Comparison of ENCODE assay signal across 16 cellular contexts in the genomic region with DNA sequence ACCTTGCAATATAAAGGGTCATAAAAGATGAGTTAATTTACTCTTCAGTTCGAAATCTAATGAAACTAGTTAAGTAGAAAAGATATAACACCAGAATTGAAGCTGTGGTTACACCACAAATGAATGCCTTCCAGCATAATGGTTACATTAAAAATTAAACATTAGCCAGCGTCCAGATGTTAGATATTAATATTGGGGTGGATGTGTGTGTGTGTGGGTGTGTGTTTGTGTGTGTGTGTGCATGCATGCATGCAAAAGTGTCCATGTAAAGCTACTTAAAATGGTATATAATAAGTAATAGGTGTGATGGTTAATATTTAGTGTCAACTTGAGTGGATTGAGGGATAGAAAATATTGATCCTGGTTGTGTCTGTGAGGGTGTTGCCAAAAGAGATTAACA.
A peak's percentile ranks its signal among the peaks of the same experiment; 100 is the strongest.
DNase-seq lines count a peak whose midpoint lies in the region.
"Had no signal": no experiment of that assay in that cellular context is flagged by ENCODE, and none has a peak within 500 bp of the region (broad histone marks: within the 10 kb centered on the region; RNA-seq: fewer than 3 reads in every experiment).

No MANE protein-coding gene starts in this region.

- H3K9ac ChIP-seq in SK-N-MC (ENCODE audit: insufficient read length) = no peak overlapping the region
- H3K9ac ChIP-seq: BLaER1 treated with 17β-estradiol and CSF1 and Interleukin-3, amounts not matched to agents 10 nM and 100 nM had no signal

- no peak overlapping the region for H3K4me3 Mint-ChIP-seq in CD8-positive, alpha-beta memory T cell
- H3K4me3 Mint-ChIP-seq: B cell; CD8-positive, alpha-beta T cell; GM23338 had no signal

- H3K9me3 ChIP-seq in SK-N-MC (ENCODE audit: low read depth, low read length) = no peaks in the 10 kb centered on the region
- H3K9me3 ChIP-seq in CD8-positive, alpha-beta memory T cell (ENCODE audit: low read length) = no peaks in the 10 kb centered on the region

- no peaks in the 10 kb centered on the region for H3K4me1 ChIP-seq in CD8-positive, alpha-beta memory T cell (ENCODE audit: insufficient read depth, low read length)

- no peaks in the 10 kb centered on the region for H3K36me3 Mint-ChIP-seq in CD8-positive, alpha-beta memory T cell
- H3K36me3 Mint-ChIP-seq: CD8-positive, alpha-beta T cell had no signal

- H3K9me3 Mint-ChIP-seq in CD8-positive, alpha-beta memory T cell = peaks cover 0 to 2% (median 0%) of the 10 kb centered on the region in 5 donors
- H3K9me3 Mint-ChIP-seq: CD8-positive, alpha-beta T cell; GM23338 had no signal

- CTCF ChIA-PET in CD8-positive, alpha-beta memory T cell (lab: Charles Lee) = no interaction called here

- H3K36me3 ChIP-seq in SK-N-MC (ENCODE audit: insufficient read depth, low read length) = no peaks in the 10 kb centered on the region
- no peaks in the 10 kb centered on the region for H3K36me3 ChIP-seq in CD8-positive, alpha-beta memory T cell (ENCODE audit: insufficient read depth, low read length)
- H3K36me3 ChIP-seq: BLaER1 treated with 17β-estradiol and CSF1 and Interleukin-3, amounts not matched to agents 10 nM and 100 nM had no signal

- DNase-seq in Caki2 (ENCODE audit: low read depth) (peak; percentile 25), SK-N-MC (ENCODE audit: low read depth, low spot score) (no peak), glomerular visceral epithelial cell (ENCODE audit: extremely low spot score) (peak; percentile 78), renal cortical epithelial cell (ENCODE audit: low read depth) (peak; percentile 46), NCI-H2171 (lab: John Stamatoyannopoulos, UW) (no peak), hypothalamus (lab: John Stamatoyannopoulos, UW) (no peak), SHP77 treated with DMSO at 0.1 percent for 48 hours (lab: John Stamatoyannopoulos, UW) (no peak)
- no peak for DNase-seq in CD8-positive, alpha-beta memory T cell
- DNase-seq: 8988T; CD8-positive, alpha-beta T cell; COR-L47; HCEC 1CT had no signal

- in situ Hi-C loops in Caki2 (cut with HindIII; ENCODE audit: low pct_unique_long_range_greater_than_20kb, low sequenced_read_pairs) = no loop called here

- H3K27me3 ChIP-seq in CD8-positive, alpha-beta memory T cell (ENCODE audit: insufficient read depth, low read length, poor library complexity, severe bottlenecking) = no peaks in the 10 kb centered on the region
- H3K27me3 ChIP-seq: BLaER1 treated with 17β-estradiol and CSF1 and Interleukin-3, amounts not matched to agents 10 nM and 100 nM had no signal

- H3K27ac Mint-ChIP-seq in CD8-positive, alpha-beta memory T cell = no peak overlapping the region
- H3K27ac Mint-ChIP-seq: B cell; CD8-positive, alpha-beta T cell; GM23338 had no signal

- H3K27ac ChIP-seq in SK-N-MC = peak overlapping the region; percentile 47; the same call in 1 of the 2 replicates
- H3K27ac ChIP-seq in CD8-positive, alpha-beta memory T cell (ENCODE audit: low read depth, low read length) = no peak overlapping the region
- H3K27ac ChIP-seq: BLaER1 treated with 17β-estradiol and CSF1 and Interleukin-3, amounts not matched to agents 10 nM and 100 nM; HL-60 had no signal

- peaks cover 2 to 4% of the 10 kb centered on the region in 2 donors for H3K27me3 Mint-ChIP-seq in CD8-positive, alpha-beta memory T cell

- POLR2A ChIA-PET in CD8-positive, alpha-beta memory T cell (lab: Charles Lee) = no interaction called here

- H3K4me1 Mint-ChIP-seq in CD8-positive, alpha-beta memory T cell = no peaks in the 10 kb centered on the region
- H3K4me1 Mint-ChIP-seq: B cell had no signal

- H3K4me3 ChIP-seq in SK-N-MC = peak overlapping the region; percentile 27; the same call in 1 of the 2 replicates
- no peak overlapping the region for H3K4me3 ChIP-seq in CD8-positive, alpha-beta memory T cell (ENCODE audit: low read length)
- H3K4me3 ChIP-seq: BLaER1 treated with 17β-estradiol and CSF1 and Interleukin-3, amounts not matched to agents 10 nM and 100 nM; GM23338 had no signal

Comparison
In these comparisons a context has a peak if more than half of its experiments do, and no peak if none do; other contexts are left out.
1. DNase-seq: peak in Caki2 (single experiment), glomerular visceral epithelial cell (single experiment) and renal cortical epithelial cell (single experiment); none in SK-N-MC (single experiment), NCI-H2171 (single experiment), hypothalamus (0 of 51), SHP77 treated with DMSO at 0.1 percent for 48 hours (single experiment) and CD8-positive, alpha-beta memory T cell (0 of 5).